ENCODE assay signal across 8 cellular contexts in the genomic region with DNA sequence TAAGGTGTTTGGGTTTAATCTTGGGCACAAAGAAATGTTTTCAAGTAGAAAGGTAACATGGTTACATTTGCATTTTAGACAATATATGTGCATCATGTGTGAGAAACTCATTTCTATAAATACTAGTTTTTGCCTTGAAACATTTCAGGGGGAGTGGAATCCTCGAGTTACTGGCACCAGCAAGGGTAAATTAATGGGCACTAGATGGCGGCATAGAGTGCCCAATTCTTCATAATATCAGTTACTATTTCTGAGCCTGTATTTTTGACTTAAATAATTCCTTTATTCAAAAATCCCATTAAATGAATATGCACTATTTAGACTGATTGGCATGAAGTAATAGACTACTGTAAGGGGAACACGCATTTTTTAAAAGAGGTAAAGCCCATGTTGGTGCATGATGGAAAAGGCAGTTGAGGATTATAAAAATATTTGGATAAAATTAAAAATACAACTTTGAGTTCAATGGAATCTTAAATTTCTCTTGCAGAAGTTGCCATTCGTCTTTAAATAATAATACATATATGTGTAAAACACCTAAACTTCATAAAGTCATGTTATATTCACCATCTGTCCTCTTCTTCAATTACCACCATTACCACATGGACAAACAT.
DNase-seq lines count a peak whose midpoint lies in the region; ATAC-seq and TF ChIP-seq lines count a peak whose summit lies in the region.

No MANE protein-coding gene starts in this region.

- POLR2A ChIA-PET in CD4-positive, alpha-beta memory T cell (lab: Charles Lee; ENCODE audit: partially characterized antibody), result no interaction called here
- POLR2A ChIA-PET in activated CD8-positive, alpha-beta T cell treated with anti-CD3 and anti-CD28 coated beads for 36 hours (lab: Charles Lee), result no interaction called here

- H3K4me1 Mint-ChIP-seq in CD4-positive, alpha-beta memory T cell, result peaks cover 0 to 14% (median 8%) of the 10 kb centered on the region in 4 donors
- peaks cover 3% of the 10 kb centered on the region for H3K4me1 Mint-ChIP-seq in activated CD8-positive, alpha-beta T cell treated with anti-CD3 and anti-CD28 coated beads for 36 hours (ENCODE audit: low read depth)

- H3K27ac Mint-ChIP-seq in CD4-positive, alpha-beta memory T cell, result peak overlapping the region in 2 of 7 donors; percentile 65 to 66
- no peak overlapping the region for H3K27ac Mint-ChIP-seq in activated CD8-positive, alpha-beta T cell treated with anti-CD3 and anti-CD28 coated beads for 36 hours

- peaks cover 0 to 6% of the 10 kb centered on the region in 2 donors for H3K36me3 Mint-ChIP-seq in CD4-positive, alpha-beta memory T cell
- H3K36me3 Mint-ChIP-seq in activated CD8-positive, alpha-beta T cell treated with anti-CD3 and anti-CD28 coated beads for 36 hours (ENCODE audit: low read depth), result peaks cover 2% of the 10 kb centered on the region

- TF ChIP-seq POLR2A in gastroesophageal sphincter (IDR thresholded peaks at IDR 0.05) (no peak), gastrocnemius medialis (IDR thresholded peaks at IDR 0.05) (no peak)

- no peaks in the 10 kb centered on the region for H3K27me3 Mint-ChIP-seq in CD4-positive, alpha-beta memory T cell
- H3K27me3 Mint-ChIP-seq in activated CD8-positive, alpha-beta T cell treated with anti-CD3 and anti-CD28 coated beads for 36 hours, result no peaks in the 10 kb centered on the region

- H3K4me3 Mint-ChIP-seq in CD4-positive, alpha-beta memory T cell, result no peak overlapping the region
- no peak overlapping the region for H3K4me3 Mint-ChIP-seq in activated CD8-positive, alpha-beta T cell treated with anti-CD3 and anti-CD28 coated beads for 36 hours

- intact Hi-C loops in CD4-positive, alpha-beta memory T cell (cut with micrococcal nuclease), result loop anchor here (1.0 kb wide), 2 partner anchors 129 to 653 kb away; no protein-coding TSS in a partner anchor
- intact Hi-C loops in activated CD8-positive, alpha-beta T cell treated with anti-CD3 and anti-CD28 coated beads for 36 hours (cut with micrococcal nuclease), result no loop called here
- intact Hi-C loops in gastrocnemius medialis (cut with DNase I; ENCODE audit: low total_unique reads), result loop anchor here (5.0 kb wide), 1 partner anchor 47 kb away; no protein-coding TSS in a partner anchor

- no peak for ATAC-seq in activated CD8-positive, alpha-beta T cell treated with anti-CD3 and anti-CD28 coated beads for 36 hours
- ATAC-seq in gastroesophageal sphincter, result no peak
- ATAC-seq in gastrocnemius medialis, result peak in 1 of 2 donors; percentile 44
- ATAC-seq in GM18517 (IDR thresholded peaks at IDR 0.05; ENCODE audit: unreplicated experiment), result no peak
- no peak for ATAC-seq in HG03460 (IDR thresholded peaks at IDR 0.05; ENCODE audit: unreplicated experiment)

- no peak overlapping the region for H3K27ac ChIP-seq in CD4-positive, alpha-beta memory T cell (ENCODE audit: low read depth, low read length)
- H3K27ac ChIP-seq in gastroesophageal sphincter, result no peak overlapping the region
- H3K27ac ChIP-seq in gastrocnemius medialis, result no peak overlapping the region

- in situ Hi-C loops in gastrocnemius medialis (cut with MboI; ENCODE audit: low sequenced_read_pairs in 4 of 4), result no loop called here

- H3K9me3 ChIP-seq in CD4-positive, alpha-beta memory T cell (ENCODE audit: control insufficient read depth in 1 of 2, low read length in 2 of 2), result no peaks in the 10 kb centered on the region
- no peaks in the 10 kb centered on the region for H3K9me3 ChIP-seq in gastroesophageal sphincter
- no peaks in the 10 kb centered on the region for H3K9me3 ChIP-seq in gastrocnemius medialis

- peak in 4 of 5 donors; percentile 18 to 31 (median 24) for DNase-seq in CD4-positive, alpha-beta memory T cell
- DNase-seq in GM19240 (ENCODE audit: insufficient read length, low spot score), result peak; percentile 8
- DNase-seq in NCI-H1694 treated with DMSO at 0.1 percent for 48 hours (lab: John Stamatoyannopoulos, UW), result peak; percentile 17
- peak; percentile 67 for DNase-seq in activated CD8-positive, alpha-beta T cell treated with anti-CD3 and anti-CD28 coated beads for 36 hours
- no peak for DNase-seq in gastrocnemius medialis

- peak; percentile 80 for TF ChIP-seq CTCF in activated CD8-positive, alpha-beta T cell treated with anti-CD3 and anti-CD28 coated beads for 36 hours (IDR thresholded peaks at IDR 0.05)
- TF ChIP-seq CTCF in gastroesophageal sphincter (IDR thresholded peaks at IDR 0.05) (peak; percentile 31 to 56 (median 38)), gastrocnemius medialis (IDR thresholded peaks at IDR 0.05 in 4 of 5, conservative IDR thresholded peaks at IDR 0.05 in 1 of 5) (peak in 4 of 5 experiments; percentile 14 to 63 (median 38))

- no peak for TF ChIP-seq EP300 in gastroesophageal sphincter (IDR thresholded peaks at IDR 0.05)

- WGBS in gastroesophageal sphincter (ENCODE audit: low coverage in 1 of 2), 2 donors, result 38 to 65% methylated on average over 4 of the region's 4 CpGs

- no peak overlapping the region for H3K4me3 ChIP-seq in CD4-positive, alpha-beta memory T cell (ENCODE audit: low read length in 2 of 2)
- H3K4me3 ChIP-seq in gastroesophageal sphincter (no peak overlapping the region), gastrocnemius medialis (no peak overlapping the region)

- CTCF ChIA-PET in CD4-positive, alpha-beta memory T cell (lab: Charles Lee; ENCODE audit: partially characterized antibody), result interaction anchor here (0.7 to 2.4 kb wide), 8 partner anchors 9 to 743 kb away, joined by 3 to 20 read pairs (median 4); no protein-coding TSS in a partner anchor
- CTCF ChIA-PET in activated CD8-positive, alpha-beta T cell treated with anti-CD3 and anti-CD28 coated beads for 36 hours (lab: Charles Lee), result interaction anchor here (0.8 to 2.0 kb wide), 8 partner anchors 10 to 208 kb away, joined by 3 to 8 read pairs (median 4); no protein-coding TSS in a partner anchor

- H3K27me3 ChIP-seq in CD4-positive, alpha-beta memory T cell (ENCODE audit: insufficient read depth, low read length), result no peaks in the 10 kb centered on the region
- H3K27me3 ChIP-seq in gastroesophageal sphincter (no peaks in the 10 kb centered on the region), gastrocnemius medialis (no peaks in the 10 kb centered on the region)

- no peaks in the 10 kb centered on the region for H3K9me3 Mint-ChIP-seq in CD4-positive, alpha-beta memory T cell
- no peaks in the 10 kb centered on the region for H3K9me3 Mint-ChIP-seq in activated CD8-positive, alpha-beta T cell treated with anti-CD3 and anti-CD28 coated beads for 36 hours

- H3K4me1 ChIP-seq in CD4-positive, alpha-beta memory T cell (ENCODE audit: insufficient read depth, low read length), result no peaks in the 10 kb centered on the region
- H3K4me1 ChIP-seq in gastroesophageal sphincter, result peaks cover 0 to 7% (median 3%) of the 10 kb centered on the region in 3 donors
- peaks cover 0 to 6% of the 10 kb centered on the region in 2 donors for H3K4me1 ChIP-seq in gastrocnemius medialis

- H3K36me3 ChIP-seq in CD4-positive, alpha-beta memory T cell (ENCODE audit: insufficient read depth, low read length), result no peaks in the 10 kb centered on the region
- no peaks in the 10 kb centered on the region for H3K36me3 ChIP-seq in gastroesophageal sphincter
- no peaks in the 10 kb centered on the region for H3K36me3 ChIP-seq in gastrocnemius medialis

Comparison
In these comparisons a context has a peak if more than half of its experiments do, and no peak if none do; other contexts are left out.
1. DNase-seq: peak in CD4-positive, alpha-beta memory T cell (4 of 5), GM19240 (single experiment), NCI-H1694 treated with DMSO at 0.1 percent for 48 hours (single experiment) and activated CD8-positive, alpha-beta T cell treated with anti-CD3 and anti-CD28 coated beads for 36 hours (single experiment); none in gastrocnemius medialis (0 of 2).
2. Peak in every context shown above with its lines, with median percentiles within 50 percentile points of each other: CTCF ChIP-seq.